ENCODE assay signal across 20 cellular contexts in genomic region chr22:24121938-24122337, GRCh38. TPM values are rescaled to one million over a fixed set of nuclear protein-coding genes. Genes with fewer than 3 reads are reported as not detected.
DNase-seq lines count a peak whose midpoint lies in the region; ATAC-seq, FAIRE-seq and TF ChIP-seq lines count a peak whose summit lies in the region.
"Had no signal": no experiment of that assay in that cellular context is flagged by ENCODE, and none has a peak within 500 bp of the region (broad histone marks: within the 10 kb centered on the region; RNA-seq: fewer than 3 reads in every experiment).

No MANE protein-coding gene starts in this region.

- H4K91ac ChIP-seq in IMR-90 (ENCODE audit: insufficient read depth, low read depth, low read length): no peak overlapping the region

- H3K4me2 ChIP-seq in A549 (no peak overlapping the region), IMR-90 (ENCODE audit: low read depth, low read length) (no peak overlapping the region)
- H3K4me2 ChIP-seq: BLaER1 treated with 17β-estradiol and CSF1 and Interleukin-3, amounts not matched to agents 10 nM and 100 nM had no signal

- TF ChIP-seq RAD21 in A549 (conservative IDR thresholded peaks at IDR 0.05 in 1 of 2, IDR thresholded peaks at IDR 0.05 in 1 of 2) (no peak), IMR-90 (IDR thresholded peaks at IDR 0.05; ENCODE audit: low read length) (no peak)

- H4K20me1 ChIP-seq in IMR-90 (ENCODE audit: insufficient read depth, low read length): no peaks in the 10 kb centered on the region; the same call in none of the 2 replicates

- 93% methylated on average over 4 of the region's 4 CpGs for WGBS in A549 (ENCODE audit: missing lambda C conversion rate)
- no CpG with 5 or more reads among the region's 4 CpGs for WGBS in IMR-90 (ENCODE audit: extremely low coverage in 2 of 2, insufficient read length in 1 of 2), 2 experiments

- no peak overlapping the region for H2BK5ac ChIP-seq in IMR-90 (ENCODE audit: low read depth, low read length, poor library complexity, severe bottlenecking)

- peak; percentile 3 for DNase-seq in left ventricle myocardium superior
- DNase-seq in cardiac septum (ENCODE audit: low spot score): no peak
- DNase-seq in A549 (ENCODE audit: low read depth in 1 of 2, low spot score in 1 of 2): no peak
- no peak for DNase-seq in IMR-90
- no peak for DNase-seq in brain microvascular endothelial cell
- DNase-seq: 8988T; AML-193; Caco-2; Calu3; CD4-positive, alpha-beta T cell; CD8-positive, alpha-beta T cell; DMS79 treated with DMSO at 0.1 percent for 48 hours; GF-D8 had no signal

- H2BK15ac ChIP-seq in IMR-90 (ENCODE audit: low read depth, low read length): no peak overlapping the region

- TF ChIP-seq EP300 in A549 (IDR thresholded peaks at IDR 0.05): no peak

- no peak overlapping the region for H3K4me3 ChIP-seq in A549
- H3K4me3 ChIP-seq in IMR-90 (ENCODE audit: insufficient read depth, low read depth, low read length): no peak overlapping the region
- H3K4me3 ChIP-seq in brain microvascular endothelial cell (ENCODE audit: low read depth, low read length): no peak overlapping the region
- H3K4me3 ChIP-seq: BLaER1 treated with 17β-estradiol and CSF1 and Interleukin-3, amounts not matched to agents 10 nM and 100 nM had no signal

- no TSS peak for BruUV-seq in IMR-90 (replicated peaks; lab: Mats Ljungman, UMichigan)

- TF ChIP-seq POLR2A in A549 (IDR thresholded peaks at IDR 0.05; ENCODE audit: low read length): no peak
- no peak for TF ChIP-seq POLR2A in IMR-90 (IDR thresholded peaks at IDR 0.05; ENCODE audit: low read depth, low read length)

- CTCF ChIA-PET in A549 (lab: Yijun Ruan, JAX) (interaction anchor here (0.8 kb wide), 1 partner anchor 35 kb away, joined by 3 read pairs; no protein-coding TSS in a partner anchor), IMR-90 (lab: Yijun Ruan, JAX) (no interaction called here)

- no peak overlapping the region for H3K9ac ChIP-seq in IMR-90 (ENCODE audit: low read depth, low read length)
- H3K9ac ChIP-seq: BLaER1 treated with 17β-estradiol and CSF1 and Interleukin-3, amounts not matched to agents 10 nM and 100 nM had no signal

- H2AK9ac ChIP-seq in IMR-90 (replicated peaks; ENCODE audit: low read depth, low read length, poor library complexity): no peak overlapping the region

- no peak overlapping the region for H3K27ac ChIP-seq in A549
- no peak overlapping the region for H3K27ac ChIP-seq in IMR-90 (ENCODE audit: insufficient read depth, low read length)
- no peak overlapping the region for H3K27ac ChIP-seq in brain microvascular endothelial cell
- H3K27ac ChIP-seq: BLaER1 treated with 17β-estradiol and CSF1 and Interleukin-3, amounts not matched to agents 10 nM and 100 nM; C4-2B had no signal

- dilution Hi-C loops in IMR-90 (cut with HindIII; ENCODE audit: low sequenced_read_pairs, unreplicated experiment): no loop called here

- no peak for ATAC-seq in left ventricle myocardium superior
- ATAC-seq in A549: no peak
- no peak for ATAC-seq in IMR-90 (ENCODE audit: low read depth)
- ATAC-seq: CD8-positive, alpha-beta T cell had no signal

- H3K79me1 ChIP-seq in IMR-90 (ENCODE audit: low read depth in 1 of 2, low read length in 2 of 2): no peaks in the 10 kb centered on the region

- no peak overlapping the region for H3K56ac ChIP-seq in IMR-90 (ENCODE audit: extremely low read depth, insufficient read depth, low read length)

- no peaks in the 10 kb centered on the region; the same call in 1 of the 2 replicates for H3K9me1 ChIP-seq in IMR-90 (ENCODE audit: insufficient read depth, low read length)

- H3K23ac ChIP-seq in IMR-90 (ENCODE audit: low read depth, low read length): no peak overlapping the region

- H2AFZ ChIP-seq in IMR-90 (replicated peaks; ENCODE audit: low read length, poor library complexity): no peak overlapping the region

- H4K8ac ChIP-seq in IMR-90 (ENCODE audit: low read depth in 2 of 2, low read length in 2 of 2): no peak overlapping the region

- H3K4ac ChIP-seq in IMR-90 (ENCODE audit: low read depth, low read length): no peak overlapping the region

- in situ Hi-C loops in IMR-90 (cut with MboI; ENCODE audit: low sequenced_read_pairs): no loop called here
- in situ Hi-C loops in brain microvascular endothelial cell (cut with HindIII; ENCODE audit: low pct_ligation_motif_present, low sequenced_read_pairs): no loop called here

- no peak overlapping the region for H2BK20ac ChIP-seq in IMR-90 (ENCODE audit: low read depth, low read length)

- H4K5ac ChIP-seq in IMR-90 (ENCODE audit: low read depth, low read length): no peak overlapping the region

- no peak overlapping the region for H2BK120ac ChIP-seq in IMR-90 (ENCODE audit: low read depth, low read length)

- FAIRE-seq in A549 (lab: Jason Lieb, UNC): no peak
- FAIRE-seq: A204.1, D721Med, G401.6, GM12891, GM19239 had no signal

- peaks cover 36% of the 10 kb centered on the region for H3K36me3 ChIP-seq in IMR-90 (ENCODE audit: control insufficient read depth, insufficient read depth, low read length)
- peaks cover 16% of the 10 kb centered on the region for H3K36me3 ChIP-seq in brain microvascular endothelial cell (replicated peaks)

- intact Hi-C loops in left ventricle myocardium superior (cut with micrococcal nuclease) (no loop called here), cardiac septum (cut with DNase I) (no loop called here), IMR-90 (cut with micrococcal nuclease) (no loop called here)

- H3K9me3 ChIP-seq in A549 (no peaks in the 10 kb centered on the region), IMR-90 (ENCODE audit: control insufficient read depth, insufficient read depth, low read length) (no peaks in the 10 kb centered on the region)
- H3K9me3 ChIP-seq: BLaER1 treated with 17β-estradiol and CSF1 and Interleukin-3, amounts not matched to agents 10 nM and 100 nM; Caco-2 had no signal

- H2AK5ac ChIP-seq in IMR-90 (ENCODE audit: low read depth, low read length): no peak overlapping the region

- TF ChIP-seq CTCF in A549 (IDR thresholded peaks at IDR 0.05) (no peak), IMR-90 (conservative IDR thresholded peaks at IDR 0.05; ENCODE audit: low read depth, low read length) (no peak), brain microvascular endothelial cell (IDR thresholded peaks at IDR 0.05; ENCODE audit: low read depth, low read length, missing control alignments) (no peak)

- no peak overlapping the region for H3K14ac ChIP-seq in IMR-90 (replicated peaks; ENCODE audit: low read depth, low read length)

- POLR2A ChIA-PET in A549 (lab: Yijun Ruan, JAX): no interaction called here
- POLR2A ChIA-PET in IMR-90 (lab: Charles Lee; ENCODE audit: unreplicated experiment): no interaction called here

- no peaks in the 10 kb centered on the region for H3K27me3 ChIP-seq in IMR-90 (ENCODE audit: control insufficient read depth, insufficient read depth, low read length)
- H3K27me3 ChIP-seq in brain microvascular endothelial cell (replicated peaks): no peaks in the 10 kb centered on the region
- H3K27me3 ChIP-seq: BLaER1 treated with 17β-estradiol and CSF1 and Interleukin-3, amounts not matched to agents 10 nM and 100 nM had no signal

- H3K18ac ChIP-seq in IMR-90 (ENCODE audit: low read depth, low read length): no peak overlapping the region

- H3K4me1 ChIP-seq in A549 (no peaks in the 10 kb centered on the region), IMR-90 (ENCODE audit: control insufficient read depth, insufficient read depth, low read length) (no peaks in the 10 kb centered on the region)
- H3K4me1 ChIP-seq: Caco-2 had no signal

TF ChIP-seq in A549, 52 proteins besides CTCF, POLR2A, EP300 and RAD21 (continues in another document):
- TF ChIP-seq RNF2 (IDR thresholded peaks at IDR 0.05; ENCODE audit: borderline replicate concordance, low read depth) (no peak), SMC3 (IDR thresholded peaks at IDR 0.05) (no peak), MAFK (IDR thresholded peaks at IDR 0.05; ENCODE audit: partially characterized antibody) (peak; percentile 33), GATA3 (IDR thresholded peaks at IDR 0.05; ENCODE audit: borderline replicate concordance) (no peak)

TF ChIP-seq in IMR-90, 13 proteins besides CTCF, POLR2A, EP300 and RAD21:
- TF ChIP-seq FOS (IDR thresholded peaks at IDR 0.05; ENCODE audit: low read depth, low read length) (no peak), NFE2L2 (IDR thresholded peaks at IDR 0.05; ENCODE audit: low read depth, low read length) (no peak), CEBPB (IDR thresholded peaks at IDR 0.05; ENCODE audit: low read depth, low read length) (no peak), MAFK (IDR thresholded peaks at IDR 0.05; ENCODE audit: low read depth, low read length) (peak; percentile 82), BHLHE40 (IDR thresholded peaks at IDR 0.05; ENCODE audit: low read depth, low read length) (no peak)

RNA-seq across cellular contexts. Expression of gene SUSD2, which starts 59.3 kb away (rescaled TPM):
- total RNA-seq in left ventricle myocardium superior (3.3 TPM), cardiac septum (3.1 TPM), IMR-90 (2012; rRNA removed) (0.18 and 0.28 TPM in 2 replicates)
- polyA plus RNA-seq in A549 (2011; rRNA removed) (12.4 and 12.7 TPM in 2 replicates), A549 (2017; fragmentation: RNase III; extraction: RNeasy Plus Mini Kit Qiagen cat#74134 plus additional on column Dnase treatment) (51.4 to 60.9 TPM (median 51.9 TPM) in 3 replicates), IMR-90 (2012; rRNA removed) (1.6 and 2.4 TPM in 2 replicates)
- 12.0 and 14.3 TPM in 2 replicates for polyA plus RNA-seq in A549 (2012; cell fraction: cytosol; rRNA removed)
- 49.1 and 70.7 TPM in 2 replicates for polyA plus RNA-seq in A549 (2012; cell fraction: nucleus; rRNA removed)
- polyA minus RNA-seq in A549 (2011; rRNA and poly(A)+ RNA removed): 9.4 and 12.1 TPM in 2 replicates
- polyA plus RNA-seq in IMR-90 (2012; cell fraction: cytosol; rRNA removed): 1.1 and 1.9 TPM in 2 replicates
- 1.9 and 4.1 TPM in 2 replicates for polyA plus RNA-seq in IMR-90 (2012; cell fraction: nucleus; rRNA removed; ENCODE audit: low replicate concordance)
